18 cellular contexts compared by ENCODE assay signal in the genomic region with DNA sequence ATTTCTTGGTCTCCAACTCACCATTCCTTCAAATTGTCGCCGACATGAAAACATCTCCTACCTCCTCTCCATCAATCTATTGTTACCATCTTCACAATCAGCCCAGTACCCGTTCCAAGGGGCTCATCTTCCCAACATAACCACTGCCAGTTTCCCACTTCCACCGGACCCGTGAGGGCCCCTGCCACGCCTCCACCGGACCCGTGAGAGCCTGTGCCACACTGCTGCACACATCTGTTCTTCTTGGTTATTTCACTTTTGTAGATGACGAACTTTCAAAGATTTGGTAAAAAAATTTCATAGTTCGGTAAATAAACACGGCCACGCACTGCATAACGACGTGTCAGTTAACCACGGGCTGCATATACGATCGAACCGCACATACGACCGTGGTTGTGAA.
"Had no signal": no experiment of that assay in that cellular context is flagged by ENCODE, and none has a peak within 500 bp of the region (broad histone marks: within the 10 kb centered on the region; RNA-seq: fewer than 3 reads in every experiment).

No MANE protein-coding gene starts in this region.

- H3K27ac Mint-ChIP-seq: dendritic cell treated with granulocyte-macrophage colony-stimulating factor and Interleukin-4, amounts not matched to agents 40 ng/mL and 50 ng/mL, for 4 days; effector memory CD8-positive, alpha-beta T cell; naive B cell had no signal

- H3K4me1 ChIP-seq: gastrocnemius medialis, heart right ventricle, right atrium auricular region, upper lobe of right lung, vagina had no signal

- H3K27me3 Mint-ChIP-seq: dendritic cell treated with granulocyte-macrophage colony-stimulating factor and Interleukin-4, amounts not matched to agents 40 ng/mL and 50 ng/mL, for 4 days; effector memory CD8-positive, alpha-beta T cell; naive B cell had no signal

- ATAC-seq: effector memory CD8-positive, alpha-beta T cell; gastrocnemius medialis; heart right ventricle; upper lobe of right lung had no signal

- H3K9me3 Mint-ChIP-seq: dendritic cell treated with granulocyte-macrophage colony-stimulating factor and Interleukin-4, amounts not matched to agents 40 ng/mL and 50 ng/mL, for 4 days; nephron progenitor cell had no signal

- DNase-seq: effector memory CD8-positive, alpha-beta T cell; gastrocnemius medialis; heart right ventricle; hypothalamus; kidney glomerular epithelial cell; mesendoderm; naive B cell; nephron progenitor cell; ovary; stimulated activated CD4-positive, alpha-beta T cell treated with anti-CD3 and anti-CD28 coated beads, Interleukin-2, amount 100 ng/mL, for 48 hours; stimulated activated naive CD4-positive, alpha-beta T cell treated with Interleukin-2 at 50 U/mL for 16 hours; upper lobe of right lung had no signal

- H3K4me3 ChIP-seq: esophagus muscularis mucosa, gastrocnemius medialis, heart right ventricle, ovary, right atrium auricular region, smooth muscle cell, upper lobe of right lung, vagina had no signal

- H3K9me3 ChIP-seq: esophagus muscularis mucosa, gastrocnemius medialis, heart right ventricle, ovary, right atrium auricular region, upper lobe of right lung, vagina had no signal

- H3K4me1 Mint-ChIP-seq: naive B cell had no signal

- H3K27me3 ChIP-seq: esophagus muscularis mucosa, gastrocnemius medialis, ovary, right atrium auricular region, upper lobe of right lung, vagina had no signal

- FAIRE-seq: islet of Langerhans had no signal

- H3K36me3 ChIP-seq: gastrocnemius medialis, ovary had no signal

- H3K4me2 ChIP-seq: smooth muscle cell had no signal

- H3K36me3 Mint-ChIP-seq: naive B cell had no signal

- H3K4me3 Mint-ChIP-seq: dendritic cell treated with granulocyte-macrophage colony-stimulating factor and Interleukin-4, amounts not matched to agents 40 ng/mL and 50 ng/mL, for 4 days; effector memory CD8-positive, alpha-beta T cell; naive B cell; nephron progenitor cell had no signal

- H3K27ac ChIP-seq: esophagus muscularis mucosa, gastrocnemius medialis, heart right ventricle, ovary, right atrium auricular region, upper lobe of right lung, vagina had no signal
